Comparison of ENCODE assay signal across 8 cellular contexts in genomic region chr19:10105241-10106099, GRCh38. TPM values are rescaled to one million over a fixed set of nuclear protein-coding genes. Genes with fewer than 3 reads are reported as not detected.
DNase-seq lines count a peak whose midpoint lies in the region; ATAC-seq, FAIRE-seq and TF ChIP-seq lines count a peak whose summit lies in the region.

No MANE protein-coding gene starts in this region.

- in situ Hi-C loops in transverse colon (cut with MboI; ENCODE audit: low pct_ligation_motif_present in 1 of 4, low pct_unique_long_range_greater_than_20kb in 1 of 4, low sequenced_read_pairs in 3 of 4): loop anchor here in 2 of 4 donors (10.0 to 25.0 kb wide), 2 partner anchors 129 to 132 kb away; partner anchors contain the start of gene S1PR2 (in 2 of the 2)

- H3K4me1 Mint-ChIP-seq in activated naive CD8-positive, alpha-beta T cell treated with anti-CD3 and anti-CD28 coated beads, Interleukin-2, amount 50 U/mL, for 24 hours: peaks cover 85% of the 10 kb centered on the region
- H3K4me1 Mint-ChIP-seq in neural crest cell: peaks cover 9% of the 10 kb centered on the region

- H3K4me2 ChIP-seq in A549 (peak overlapping the region; percentile 36; the same call in 1 of the 3 replicates), OCI-LY1 (ENCODE audit: low read length) (peak overlapping the region; percentile 61)

- CTCF ChIA-PET in A549 (lab: Yijun Ruan, JAX): interaction anchor here (0.8 to 1.9 kb wide), 3 partner anchors 10 to 179 kb away, joined by 3 to 8 read pairs (median 3); no protein-coding TSS in a partner anchor

- no peak for TF ChIP-seq POLR2A in A549 (IDR thresholded peaks at IDR 0.05; ENCODE audit: low read length)
- no peak for TF ChIP-seq POLR2A in transverse colon (IDR thresholded peaks at IDR 0.05)

- H3K9me3 ChIP-seq in A549 (no peaks in the 10 kb centered on the region), OCI-LY1 (ENCODE audit: low read length) (no peaks in the 10 kb centered on the region), transverse colon (no peaks in the 10 kb centered on the region)

- H3K4me3 Mint-ChIP-seq in activated naive CD8-positive, alpha-beta T cell treated with anti-CD3 and anti-CD28 coated beads, Interleukin-2, amount 50 U/mL, for 24 hours: peak overlapping the region; percentile 94
- H3K4me3 Mint-ChIP-seq in neural crest cell: peak overlapping the region; percentile 91

- ATAC-seq in A549: no peak
- peak; percentile 25 for ATAC-seq in GM21825 (IDR thresholded peaks at IDR 0.05; ENCODE audit: unreplicated experiment)
- ATAC-seq in activated naive CD8-positive, alpha-beta T cell treated with anti-CD3 and anti-CD28 coated beads, Interleukin-2, amount 50 U/mL, for 24 hours: peak; percentile 59

- POLR2A ChIA-PET in A549 (lab: Yijun Ruan, JAX): interaction anchor here (0.7 to 2.4 kb wide), 4 partner anchors 9 to 184 kb away, joined by 3 to 12 read pairs (median 4); no protein-coding TSS in a partner anchor

- no peaks in the 10 kb centered on the region for H4K20me1 ChIP-seq in OCI-LY1 (ENCODE audit: insufficient read depth, low read length)

- peak overlapping the region; percentile 100 for H3K27ac Mint-ChIP-seq in activated naive CD8-positive, alpha-beta T cell treated with anti-CD3 and anti-CD28 coated beads, Interleukin-2, amount 50 U/mL, for 24 hours
- H3K27ac Mint-ChIP-seq in neural crest cell (ENCODE audit: unreplicated experiment): no peak overlapping the region

- H3K9me3 Mint-ChIP-seq in activated naive CD8-positive, alpha-beta T cell treated with anti-CD3 and anti-CD28 coated beads, Interleukin-2, amount 50 U/mL, for 24 hours: no peaks in the 10 kb centered on the region
- H3K9me3 Mint-ChIP-seq in neural crest cell: no peaks in the 10 kb centered on the region

- intact Hi-C loops in transverse colon (cut with DNase I; ENCODE audit: low total_unique reads): no loop called here

- no peak for TF ChIP-seq CTCF in A549 (IDR thresholded peaks at IDR 0.05)
- no peak for TF ChIP-seq CTCF in OCI-LY1 (IDR thresholded peaks at IDR 0.05; ENCODE audit: low read length)
- no peak for TF ChIP-seq CTCF in neural crest cell (conservative IDR thresholded peaks at IDR 0.05)
- TF ChIP-seq CTCF in transverse colon (IDR thresholded peaks at IDR 0.05): no peak

- TF ChIP-seq RAD21 in A549 (conservative IDR thresholded peaks at IDR 0.05 in 1 of 2, IDR thresholded peaks at IDR 0.05 in 1 of 2): no peak

- H3K36me3 ChIP-seq in OCI-LY1 (ENCODE audit: insufficient read depth, low read length) (peaks cover 38% of the 10 kb centered on the region), transverse colon (peaks cover 0 to 25% (median 14%) of the 10 kb centered on the region in 4 donors)

- H3K27ac ChIP-seq in A549: peak overlapping the region in 1 of 2 experiments; percentile 70; a peak in 2 of 6 replicates
- H3K27ac ChIP-seq in OCI-LY1 (ENCODE audit: low read depth, low read length, poor library complexity, severe bottlenecking): peak overlapping the region; percentile 98
- H3K27ac ChIP-seq in transverse colon: peak overlapping the region; percentile 67 to 88 (median 80)

- no peak overlapping the region for H3K4me3 ChIP-seq in A549
- peak overlapping the region; percentile 99 for H3K4me3 ChIP-seq in OCI-LY1 (ENCODE audit: low read depth, low read length, poor library complexity, severe bottlenecking)
- H3K4me3 ChIP-seq in transverse colon: peak overlapping the region in 1 of 4 donors; percentile 67

- H3K27me3 ChIP-seq in OCI-LY1 (ENCODE audit: insufficient read depth, low read length) (no peaks in the 10 kb centered on the region), transverse colon (no peaks in the 10 kb centered on the region)

- H3K27me3 Mint-ChIP-seq in activated naive CD8-positive, alpha-beta T cell treated with anti-CD3 and anti-CD28 coated beads, Interleukin-2, amount 50 U/mL, for 24 hours: peaks cover 2% of the 10 kb centered on the region
- H3K27me3 Mint-ChIP-seq in neural crest cell (ENCODE audit: low read depth): peaks cover 1% of the 10 kb centered on the region

- FAIRE-seq in A549 (lab: Jason Lieb, UNC): no peak

- DNase-seq in A549 (ENCODE audit: low read depth in 1 of 2, low spot score in 1 of 2) (no peak), neural crest cell (ENCODE audit: low read depth, low spot score) (no peak), transverse colon (peak; percentile 22), NCI-H2029 treated with DMSO at 0.1 percent for 48 hours (lab: John Stamatoyannopoulos, UW) (no peak), NCI-H1092 treated with DMSO at 0.1 percent for 48 hours (lab: John Stamatoyannopoulos, UW) (no peak)
- peak; percentile 85 for DNase-seq in activated naive CD8-positive, alpha-beta T cell treated with anti-CD3 and anti-CD28 coated beads, Interleukin-2, amount 50 U/mL, for 24 hours

- H2AFZ ChIP-seq in OCI-LY1 (ENCODE audit: low read length): no peak overlapping the region

- H3K4me1 ChIP-seq in A549 (peaks cover 12% of the 10 kb centered on the region; the same call in 1 of the 3 replicates), OCI-LY1 (ENCODE audit: insufficient read depth, low read length, severe bottlenecking) (peaks cover 82% of the 10 kb centered on the region), transverse colon (peaks cover 11 to 20% (median 17%) of the 10 kb centered on the region in 4 donors)

- H3K9ac ChIP-seq in OCI-LY1 (ENCODE audit: low read length): peak overlapping the region; percentile 71

- TF ChIP-seq EP300 in A549 (IDR thresholded peaks at IDR 0.05): no peak
- TF ChIP-seq EP300 in transverse colon (IDR thresholded peaks at IDR 0.05; ENCODE audit: low read depth): no peak

- peaks cover 40% of the 10 kb centered on the region for H3K36me3 Mint-ChIP-seq in activated naive CD8-positive, alpha-beta T cell treated with anti-CD3 and anti-CD28 coated beads, Interleukin-2, amount 50 U/mL, for 24 hours (ENCODE audit: low read depth)
- peaks cover 9% of the 10 kb centered on the region for H3K36me3 Mint-ChIP-seq in neural crest cell (ENCODE audit: low read depth)

- H3K79me2 ChIP-seq in OCI-LY1 (ENCODE audit: insufficient read depth, low read length): peaks cover 13% of the 10 kb centered on the region

- no peaks in the 10 kb centered on the region for H3K9me2 ChIP-seq in OCI-LY1 (ENCODE audit: low read depth, low read length)

- peaks cover 16% of the 10 kb centered on the region for H3F3A ChIP-seq in OCI-LY1 (ENCODE audit: insufficient read depth, low read length)

- 60% methylated on average over 16 of the region's 18 CpGs for WGBS in A549 (ENCODE audit: missing lambda C conversion rate)
- 40 to 62% methylated on average over 12 to 15 of the region's 18 CpGs for WGBS in transverse colon (ENCODE audit: low coverage in 1 of 2), 2 donors

TF ChIP-seq in A549, 52 proteins besides CTCF, POLR2A, EP300 and RAD21 (continues in another document):
- no peak for TF ChIP-seq CEBPB (IDR thresholded peaks at IDR 0.05)
- no peak for TF ChIP-seq KDM1A (IDR thresholded peaks at IDR 0.05; ENCODE audit: low read depth)
- no peak for TF ChIP-seq FOSB (CRISPR knock-in tag; IDR thresholded peaks at IDR 0.05)
- TF ChIP-seq ZSCAN20 (CRISPR knock-in tag; IDR thresholded peaks at IDR 0.05): no peak
- no peak for TF ChIP-seq ZFP36 (IDR thresholded peaks at IDR 0.05; ENCODE audit: borderline replicate concordance, partially characterized antibody)
- TF ChIP-seq CBX8 (IDR thresholded peaks at IDR 0.05): no peak
- no peak for TF ChIP-seq TP53 (CRISPR knock-in tag; IDR thresholded peaks at IDR 0.05)
- TF ChIP-seq RFX5 (IDR thresholded peaks at IDR 0.05): no peak
- no peak for TF ChIP-seq CBX2 (IDR thresholded peaks at IDR 0.05; ENCODE audit: borderline replicate concordance, low read depth)

RNA-seq across cellular contexts. Expression of gene PPAN, which starts 0.7 kb away (rescaled TPM):
- polyA plus RNA-seq in A549 (2011; rRNA removed) (26.6 and 30.8 TPM in 2 replicates), A549 (2017; fragmentation: RNase III; extraction: RNeasy Plus Mini Kit Qiagen cat#74134 plus additional on column Dnase treatment) (64.0 to 68.1 TPM (median 65.0 TPM) in 3 replicates)
- 62.0 and 66.6 TPM in 2 replicates for polyA plus RNA-seq in A549 (2012; cell fraction: cytosol; rRNA removed)
- polyA plus RNA-seq in A549 (2012; cell fraction: nucleus; rRNA removed): 125 and 154 TPM in 2 replicates
- 114 and 119 TPM in 2 replicates for polyA minus RNA-seq in A549 (2011; rRNA and poly(A)+ RNA removed)
- total RNA-seq in neural crest cell (77.8 and 84.5 TPM in 2 replicates), transverse colon (10 to 100 TPM; 10.1 to 31.8 (median 21.5) TPM)

RNA-seq across cellular contexts. Expression of gene ANGPTL6, which starts 3.0 kb away (rescaled TPM):
- polyA plus RNA-seq in A549 (2011; rRNA removed) (0.04 and 0.19 TPM in 2 replicates), A549 (2017; fragmentation: RNase III; extraction: RNeasy Plus Mini Kit Qiagen cat#74134 plus additional on column Dnase treatment) (0.12 to 0.31 TPM (median 0.18 TPM) in 3 replicates)
- 0.08 and 0.11 TPM in 2 replicates for polyA plus RNA-seq in A549 (2012; cell fraction: cytosol; rRNA removed)
- 0.34 and 0.50 TPM in 2 replicates for polyA plus RNA-seq in A549 (2012; cell fraction: nucleus; rRNA removed)
- 0.24 and 0.33 TPM in 2 replicates for polyA minus RNA-seq in A549 (2011; rRNA and poly(A)+ RNA removed)
- total RNA-seq in neural crest cell (not detected in 2 replicates), transverse colon (1 to 10 TPM in 1 of 4 donors, under 1 TPM in 2, not detected in 1; 0.32 to 4.5 (median 0.55) TPM)

RNA-seq across cellular contexts. Expression of gene P2RY11, which starts 6.0 kb away (rescaled TPM):
- polyA plus RNA-seq in A549 (2011; rRNA removed): 1.9 and 2.3 TPM in 2 replicates
- polyA plus RNA-seq in A549 (2012; cell fraction: cytosol; rRNA removed): 3.6 and 5.1 TPM in 2 replicates
- 29.9 and 47.2 TPM in 2 replicates for polyA plus RNA-seq in A549 (2012; cell fraction: nucleus; rRNA removed)
- polyA plus RNA-seq in A549 (2017; fragmentation: RNase III; extraction: RNeasy Plus Mini Kit Qiagen cat#74134 plus additional on column Dnase treatment): 5.8 to 9.0 TPM (median 6.4 TPM) in 3 replicates
- polyA minus RNA-seq in A549 (2011; rRNA and poly(A)+ RNA removed): 2.6 and 3.1 TPM in 2 replicates
- total RNA-seq in neural crest cell: 25.9 and 26.9 TPM in 2 replicates
- total RNA-seq in transverse colon: 10 to 100 TPM in 1 of 4 donors, 1 to 10 TPM in 2, under 1 TPM in 1; 0.80 to 13.8 (median 6.9) TPM

RNA-seq across cellular contexts. Expression of gene EIF3G, which starts 14.2 kb away (rescaled TPM):
- polyA plus RNA-seq in A549 (2011; rRNA removed): 60.9 and 81.6 TPM in 2 replicates
- 184 and 200 TPM in 2 replicates for polyA plus RNA-seq in A549 (2012; cell fraction: cytosol; rRNA removed)
- polyA plus RNA-seq in A549 (2012; cell fraction: nucleus; rRNA removed): 525 and 617 TPM in 2 replicates
- polyA plus RNA-seq in A549 (2017; fragmentation: RNase III; extraction: RNeasy Plus Mini Kit Qiagen cat#74134 plus additional on column Dnase treatment): 147 to 160 TPM (median 151 TPM) in 3 replicates
- 35.9 and 38.4 TPM in 2 replicates for polyA minus RNA-seq in A549 (2011; rRNA and poly(A)+ RNA removed)
- total RNA-seq in neural crest cell: 210 and 224 TPM in 2 replicates
- total RNA-seq in transverse colon: 100 to 1,000 TPM; 169 to 293 (median 198) TPM

RNA-seq across cellular contexts. Expression of gene SHFL, which starts 19.4 kb away (rescaled TPM):
- 9.1 and 10.1 TPM in 2 replicates for polyA plus RNA-seq in A549 (2011; rRNA removed)
- 11.7 and 14.0 TPM in 2 replicates for polyA plus RNA-seq in A549 (2012; cell fraction: cytosol; rRNA removed)
- polyA plus RNA-seq in A549 (2012; cell fraction: nucleus; rRNA removed): 33.6 and 40.8 TPM in 2 replicates
- polyA plus RNA-seq in A549 (2017; fragmentation: RNase III; extraction: RNeasy Plus Mini Kit Qiagen cat#74134 plus additional on column Dnase treatment): 10.5 to 16.4 TPM (median 12.5 TPM) in 3 replicates
- polyA minus RNA-seq in A549 (2011; rRNA and poly(A)+ RNA removed): 6.4 and 7.7 TPM in 2 replicates
- 0.89 and 0.93 TPM in 2 replicates for total RNA-seq in neural crest cell
- 10 to 100 TPM; 24.5 to 56.1 (median 39.0) TPM for total RNA-seq in transverse colon

Comparison
In these comparisons a context has a peak if more than half of its experiments do, and no peak if none do; other contexts are left out.
1. ATAC-seq: peak in GM21825 (single experiment) and activated naive CD8-positive, alpha-beta T cell treated with anti-CD3 and anti-CD28 coated beads, Interleukin-2, amount 50 U/mL, for 24 hours (single experiment); none in A549 (0 of 2).
2. DNase-seq: peak in activated naive CD8-positive, alpha-beta T cell treated with anti-CD3 and anti-CD28 coated beads, Interleukin-2, amount 50 U/mL, for 24 hours (single experiment) and transverse colon (single experiment); none in A549 (0 of 2), neural crest cell (single experiment), NCI-H2029 treated with DMSO at 0.1 percent for 48 hours (single experiment) and NCI-H1092 treated with DMSO at 0.1 percent for 48 hours (single experiment).